ENCODE assay signal across 1 cellular context in genomic region chr11:86360775-86361395, GRCh38.
TF ChIP-seq lines count a peak whose summit lies in the region.

No MANE protein-coding gene starts in this region.

TF ChIP-seq in IMR-90, 13 proteins besides CTCF, POLR2A, EP300 and RAD21:
- TF ChIP-seq SMC3 (IDR thresholded peaks at IDR 0.05; ENCODE audit: low read depth, low read length): peak; percentile 67
- no peak for TF ChIP-seq CHD1 (IDR thresholded peaks at IDR 0.05; ENCODE audit: low read depth, low read length)
- no peak for TF ChIP-seq NFE2L2 (IDR thresholded peaks at IDR 0.05; ENCODE audit: low read depth, low read length)
- no peak for TF ChIP-seq FOS (IDR thresholded peaks at IDR 0.05; ENCODE audit: low read depth, low read length)
